1 cellular context compared by ENCODE assay signal in the genomic region with DNA sequence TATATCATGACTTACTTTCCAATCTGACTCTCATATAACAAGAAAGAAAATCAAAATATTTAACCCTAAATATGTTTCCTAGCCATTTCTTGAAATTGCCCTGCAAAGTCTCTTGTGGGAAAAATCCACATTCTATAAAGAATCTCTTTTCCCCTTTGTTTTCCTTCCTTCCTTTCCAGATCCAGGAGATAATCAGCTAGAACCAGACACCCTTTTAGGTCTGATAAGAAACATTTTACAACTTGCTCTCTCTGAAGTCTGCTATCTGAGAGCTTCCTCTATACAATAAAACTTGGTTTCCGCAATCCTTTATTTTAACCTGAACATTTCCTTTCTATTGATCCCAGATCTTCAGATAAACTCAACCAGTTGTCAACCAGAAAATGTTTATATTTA.
TF ChIP-seq lines count a peak whose summit lies in the region.

No MANE protein-coding gene starts in this region.

TF ChIP-seq in GM12878, 131 proteins besides CTCF, POLR2A, EP300 and RAD21 (continued from another document):
- TF ChIP-seq, protein P1, sequence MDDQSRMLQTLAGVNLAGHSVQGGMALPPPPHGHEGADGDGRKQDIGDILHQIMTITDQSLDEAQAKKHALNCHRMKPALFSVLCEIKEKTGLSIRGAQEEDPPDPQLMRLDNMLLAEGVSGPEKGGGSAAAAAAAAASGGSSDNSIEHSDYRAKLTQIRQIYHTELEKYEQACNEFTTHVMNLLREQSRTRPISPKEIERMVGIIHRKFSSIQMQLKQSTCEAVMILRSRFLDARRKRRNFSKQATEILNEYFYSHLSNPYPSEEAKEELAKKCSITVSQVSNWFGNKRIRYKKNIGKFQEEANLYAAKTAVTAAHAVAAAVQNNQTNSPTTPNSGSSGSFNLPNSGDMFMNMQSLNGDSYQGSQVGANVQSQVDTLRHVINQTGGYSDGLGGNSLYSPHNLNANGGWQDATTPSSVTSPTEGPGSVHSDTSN (IDR thresholded peaks at IDR 0.05; ENCODE audit: insufficient replicate concordance, low read depth, low read length): no peak
- TF ChIP-seq HDAC2 (IDR thresholded peaks at IDR 0.05) (no peak), FOS (IDR thresholded peaks at IDR 0.05; ENCODE audit: borderline replicate concordance, extremely low read depth, insufficient read length) (no peak), HCFC1 (IDR thresholded peaks at IDR 0.05; ENCODE audit: low read length) (no peak), TARDBP (IDR thresholded peaks at IDR 0.05; ENCODE audit: borderline replicate concordance) (no peak), PRDM15 (CRISPR knock-in tag; IDR thresholded peaks at IDR 0.05) (no peak), JUND (IDR thresholded peaks at IDR 0.05; ENCODE audit: low read depth, low read length) (no peak), BCLAF1 (IDR thresholded peaks at IDR 0.05) (no peak), SMAD5 (IDR thresholded peaks at IDR 0.05; ENCODE audit: low read depth) (no peak), ZSCAN29 (IDR thresholded peaks at IDR 0.05) (no peak), PML (IDR thresholded peaks at IDR 0.05; ENCODE audit: low read length) (no peak), ASH2L (IDR thresholded peaks at IDR 0.05; ENCODE audit: borderline replicate concordance, low read depth) (no peak), LARP7 (IDR thresholded peaks at IDR 0.05) (no peak), USF2 (IDR thresholded peaks at IDR 0.05; ENCODE audit: borderline replicate concordance, low read depth, low read length) (no peak)
- TF ChIP-seq, protein P2, sequence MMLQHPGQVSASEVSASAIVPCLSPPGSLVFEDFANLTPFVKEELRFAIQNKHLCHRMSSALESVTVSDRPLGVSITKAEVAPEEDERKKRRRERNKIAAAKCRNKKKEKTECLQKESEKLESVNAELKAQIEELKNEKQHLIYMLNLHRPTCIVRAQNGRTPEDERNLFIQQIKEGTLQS (IDR thresholded peaks at IDR 0.05; ENCODE audit: borderline replicate concordance, extremely low read depth, low read depth, low read length): no peak
- TF ChIP-seq, protein P3, sequence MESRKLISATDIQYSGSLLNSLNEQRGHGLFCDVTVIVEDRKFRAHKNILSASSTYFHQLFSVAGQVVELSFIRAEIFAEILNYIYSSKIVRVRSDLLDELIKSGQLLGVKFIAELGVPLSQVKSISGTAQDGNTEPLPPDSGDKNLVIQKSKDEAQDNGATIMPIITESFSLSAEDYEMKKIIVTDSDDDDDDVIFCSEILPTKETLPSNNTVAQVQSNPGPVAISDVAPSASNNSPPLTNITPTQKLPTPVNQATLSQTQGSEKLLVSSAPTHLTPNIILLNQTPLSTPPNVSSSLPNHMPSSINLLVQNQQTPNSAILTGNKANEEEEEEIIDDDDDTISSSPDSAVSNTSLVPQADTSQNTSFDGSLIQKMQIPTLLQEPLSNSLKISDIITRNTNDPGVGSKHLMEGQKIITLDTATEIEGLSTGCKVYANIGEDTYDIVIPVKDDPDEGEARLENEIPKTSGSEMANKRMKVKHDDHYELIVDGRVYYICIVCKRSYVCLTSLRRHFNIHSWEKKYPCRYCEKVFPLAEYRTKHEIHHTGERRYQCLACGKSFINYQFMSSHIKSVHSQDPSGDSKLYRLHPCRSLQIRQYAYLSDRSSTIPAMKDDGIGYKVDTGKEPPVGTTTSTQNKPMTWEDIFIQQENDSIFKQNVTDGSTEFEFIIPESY (IDR thresholded peaks at IDR 0.05): no peak
- TF ChIP-seq, protein P4, sequence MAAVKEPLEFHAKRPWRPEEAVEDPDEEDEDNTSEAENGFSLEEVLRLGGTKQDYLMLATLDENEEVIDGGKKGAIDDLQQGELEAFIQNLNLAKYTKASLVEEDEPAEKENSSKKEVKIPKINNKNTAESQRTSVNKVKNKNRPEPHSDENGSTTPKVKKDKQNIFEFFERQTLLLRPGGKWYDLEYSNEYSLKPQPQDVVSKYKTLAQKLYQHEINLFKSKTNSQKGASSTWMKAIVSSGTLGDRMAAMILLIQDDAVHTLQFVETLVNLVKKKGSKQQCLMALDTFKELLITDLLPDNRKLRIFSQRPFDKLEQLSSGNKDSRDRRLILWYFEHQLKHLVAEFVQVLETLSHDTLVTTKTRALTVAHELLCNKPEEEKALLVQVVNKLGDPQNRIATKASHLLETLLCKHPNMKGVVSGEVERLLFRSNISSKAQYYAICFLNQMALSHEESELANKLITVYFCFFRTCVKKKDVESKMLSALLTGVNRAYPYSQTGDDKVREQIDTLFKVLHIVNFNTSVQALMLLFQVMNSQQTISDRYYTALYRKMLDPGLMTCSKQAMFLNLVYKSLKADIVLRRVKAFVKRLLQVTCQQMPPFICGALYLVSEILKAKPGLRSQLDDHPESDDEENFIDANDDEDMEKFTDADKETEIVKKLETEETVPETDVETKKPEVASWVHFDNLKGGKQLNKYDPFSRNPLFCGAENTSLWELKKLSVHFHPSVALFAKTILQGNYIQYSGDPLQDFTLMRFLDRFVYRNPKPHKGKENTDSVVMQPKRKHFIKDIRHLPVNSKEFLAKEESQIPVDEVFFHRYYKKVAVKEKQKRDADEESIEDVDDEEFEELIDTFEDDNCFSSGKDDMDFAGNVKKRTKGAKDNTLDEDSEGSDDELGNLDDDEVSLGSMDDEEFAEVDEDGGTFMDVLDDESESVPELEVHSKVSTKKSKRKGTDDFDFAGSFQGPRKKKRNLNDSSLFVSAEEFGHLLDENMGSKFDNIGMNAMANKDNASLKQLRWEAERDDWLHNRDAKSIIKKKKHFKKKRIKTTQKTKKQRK (IDR thresholded peaks at IDR 0.05; ENCODE audit: low read depth, low read length): no peak
